20 cellular contexts compared by ENCODE assay signal in genomic region chr1:64212023-64212422, GRCh38. TPM values are rescaled to one million over a fixed set of nuclear protein-coding genes. Genes with fewer than 3 reads are reported as not detected.
DNase-seq lines count a peak whose midpoint lies in the region; ATAC-seq and TF ChIP-seq lines count a peak whose summit lies in the region.
"Had no signal": no experiment of that assay in that cellular context is flagged by ENCODE, and none has a peak within 500 bp of the region (broad histone marks: within the 10 kb centered on the region; RNA-seq: fewer than 3 reads in every experiment).

No MANE protein-coding gene starts in this region.

- intact Hi-C loops in cardiac septum (cut with DNase I) (no loop called here), tibial artery (cut with DNase I; ENCODE audit: low total_unique reads) (no loop called here)

- H3K9me3 Mint-ChIP-seq in HFFc6, result peaks cover 4% of the 10 kb centered on the region
- H3K9me3 Mint-ChIP-seq: T-helper 2 cell treated with Interferon-gamma antibody and Interleukin-4, amounts not matched to agents 5 μg/mL and 100 μg/mL, for 36 hours had no signal

- H3K27ac ChIP-seq in tibial artery, result no peak overlapping the region
- H3K27ac ChIP-seq: left ventricle myocardium inferior, psoas muscle had no signal

- peak; percentile 11 for DNase-seq in ACHN
- DNase-seq in HFFc6, result peak; percentile 80
- DNase-seq in astrocyte of the spinal cord (ENCODE audit: low read depth, low spot score), result peak; percentile 48
- DNase-seq in iris pigment epithelial cell (ENCODE audit: low read depth), result peak; percentile 94
- DNase-seq in cardiac septum (ENCODE audit: low spot score), result no peak
- DNase-seq in tibial artery, result no peak
- no peak for DNase-seq in OCI-M1 (lab: John Stamatoyannopoulos, UW)
- DNase-seq: activated CD4-positive, alpha-beta T cell treated with anti-CD3 and anti-CD28 coated beads for 1 hour; activated CD8-positive, alpha-beta memory T cell treated with anti-CD3 and anti-CD28 coated beads, Interleukin-2, amount 50 U/mL, for 4 hours; activated naive CD4-positive, alpha-beta T cell treated with Interleukin-2 at 50 U/mL for 16 hours; central memory CD4-positive, alpha-beta T cell; left ventricle myocardium inferior; naive thymus-derived CD4-positive, alpha-beta T cell; psoas muscle; SHP77 had no signal

- H3K4me1 Mint-ChIP-seq in HFFc6 (ENCODE audit: low read depth), result peaks cover 35% of the 10 kb centered on the region
- H3K4me1 Mint-ChIP-seq: naive thymus-derived CD4-positive, alpha-beta T cell had no signal

- peak overlapping the region; percentile 86 for H3K27ac Mint-ChIP-seq in HFFc6
- H3K27ac Mint-ChIP-seq: naive thymus-derived CD4-positive, alpha-beta T cell; T-helper 2 cell treated with Interferon-gamma antibody and Interleukin-4, amounts not matched to agents 5 μg/mL and 100 μg/mL, for 36 hours had no signal

- H3K27me3 Mint-ChIP-seq in HFFc6 (ENCODE audit: insufficient read depth), result peaks cover 3% of the 10 kb centered on the region

- no peaks in the 10 kb centered on the region for H3K27me3 ChIP-seq in tibial artery

- TF ChIP-seq CTCF in HFFc6 (IDR thresholded peaks at IDR 0.05) (no peak), astrocyte of the spinal cord (IDR thresholded peaks at IDR 0.05; ENCODE audit: low read depth, low read length) (no peak), tibial artery (IDR thresholded peaks at IDR 0.05) (no peak)

- H3K36me3 ChIP-seq in tibial artery, result no peaks in the 10 kb centered on the region
- H3K36me3 ChIP-seq: left ventricle myocardium inferior had no signal

- peaks cover 7% of the 10 kb centered on the region; the same call in 1 of the 2 replicates for H3K36me3 Mint-ChIP-seq in HFFc6 (ENCODE audit: low read depth)
- H3K36me3 Mint-ChIP-seq: naive thymus-derived CD4-positive, alpha-beta T cell had no signal

- H3K9me3 ChIP-seq in tibial artery, result no peaks in the 10 kb centered on the region
- H3K9me3 ChIP-seq: left ventricle myocardium inferior, psoas muscle had no signal

- H3K4me3 ChIP-seq in astrocyte of the spinal cord (ENCODE audit: low read depth, low read length) (no peak overlapping the region), tibial artery (no peak overlapping the region)
- H3K4me3 ChIP-seq: left ventricle myocardium inferior, psoas muscle had no signal

- in situ Hi-C loops in ACHN (cut with HindIII; ENCODE audit: low pct_ligation_motif_present, low pct_unique_long_range_greater_than_20kb, low sequenced_read_pairs) (no loop called here), astrocyte of the spinal cord (cut with HindIII; ENCODE audit: low sequenced_read_pairs) (no loop called here)

- no peak for ATAC-seq in GM18868 (IDR thresholded peaks at IDR 0.05; ENCODE audit: unreplicated experiment)
- ATAC-seq: naive thymus-derived CD4-positive, alpha-beta T cell; psoas muscle had no signal

- H3K4me3 Mint-ChIP-seq in HFFc6, result peak overlapping the region; percentile 25
- H3K4me3 Mint-ChIP-seq: naive thymus-derived CD4-positive, alpha-beta T cell; T-helper 2 cell treated with Interferon-gamma antibody and Interleukin-4, amounts not matched to agents 5 μg/mL and 100 μg/mL, for 36 hours had no signal

- H3K4me1 ChIP-seq in tibial artery, result no peaks in the 10 kb centered on the region
- H3K4me1 ChIP-seq: left ventricle myocardium inferior, psoas muscle had no signal

RNA-seq across cellular contexts. Expression of gene UBE2U, which starts 8.6 kb away (rescaled TPM):
- not detected for total RNA-seq in HFFc6 (2021; fragmentation: NEBNext Ultra II Directional; extraction: Animal tissue kit (Norgen Biotek cat#: 25700))
- not detected for total RNA-seq in cardiac septum
- total RNA-seq: A673; endothelial cell of umbilical vein; H1; naive thymus-derived CD4-positive, alpha-beta T cell; psoas muscle had no signal

Comparison
In these comparisons a context has a peak if more than half of its experiments do, and no peak if none do; other contexts are left out.
1. DNase-seq: peak in ACHN (single experiment), HFFc6 (single experiment), astrocyte of the spinal cord (single experiment) and iris pigment epithelial cell (single experiment); none in cardiac septum (single experiment), tibial artery (0 of 2) and OCI-M1 (single experiment).